In genomic region chr6:114327074-114327473, GRCh38 we compare ENCODE assay signal across 15 cellular contexts. TPM values are rescaled to one million over a fixed set of nuclear protein-coding genes. Genes with fewer than 3 reads are reported as not detected.
A peak's percentile ranks its signal among the peaks of the same experiment; 100 is the strongest.
DNase-seq lines count a peak whose midpoint lies in the region; TF ChIP-seq lines count a peak whose summit lies in the region.
"Had no signal": no experiment of that assay in that cellular context is flagged by ENCODE, and none has a peak within 500 bp of the region (broad histone marks: within the 10 kb centered on the region; RNA-seq: fewer than 3 reads in every experiment).

No MANE protein-coding gene starts in this region.

- no peak overlapping the region for H3K9ac ChIP-seq in HUES48 (ENCODE audit: low read depth, low read length)

- no peak overlapping the region for H3K4me3 Mint-ChIP-seq in neural crest cell
- H3K4me3 Mint-ChIP-seq: CD4-positive, alpha-beta memory T cell; IgD-negative memory B cell had no signal

- H3K27me3 Mint-ChIP-seq in neural crest cell (ENCODE audit: low read depth): no peaks in the 10 kb centered on the region

- TF ChIP-seq CTCF in C4-2B (conservative IDR thresholded peaks at IDR 0.05) (peak; percentile 21), astrocyte of the cerebellum (IDR thresholded peaks at IDR 0.05; ENCODE audit: low read depth, low read length, missing control alignments) (peak; percentile 17), neural crest cell (conservative IDR thresholded peaks at IDR 0.05) (peak; percentile 31)

- H3K27ac ChIP-seq in C4-2B (no peak overlapping the region), HUES48 (ENCODE audit: low read depth, low read length) (peak overlapping the region; percentile 21)
- H3K27ac ChIP-seq: PC-9 had no signal

- no peaks in the 10 kb centered on the region for H3K9me3 Mint-ChIP-seq in neural crest cell

- DNase-seq in astrocyte of the cerebellum (ENCODE audit: low read depth): no peak
- no peak for DNase-seq in neural crest cell (ENCODE audit: low read depth, low spot score)
- DNase-seq in NCI-H128 (lab: John Stamatoyannopoulos, UW; ENCODE audit: unreplicated experiment): no peak
- no peak for DNase-seq in NCI-H446 (lab: John Stamatoyannopoulos, UW)
- no peak for DNase-seq in stimulated activated CD4-positive, alpha-beta T cell treated with anti-CD3 and anti-CD28 coated beads, Interleukin-2, amount 100 ng/mL, for 48 hours
- DNase-seq: CD4-positive, alpha-beta memory T cell; GF-D8; NCI-H146; NCI-H2107; NCI-H345; NCI-H69; PC-9 had no signal

- no peaks in the 10 kb centered on the region for H3K36me3 Mint-ChIP-seq in neural crest cell (ENCODE audit: low read depth)
- H3K36me3 Mint-ChIP-seq: CD4-positive, alpha-beta memory T cell; IgD-negative memory B cell had no signal

- H3K36me3 ChIP-seq in HUES48 (ENCODE audit: control insufficient read depth, insufficient read depth, low read length): no peaks in the 10 kb centered on the region

- H3K9me3 ChIP-seq in HUES48 (ENCODE audit: control insufficient read depth, insufficient read depth, low read length): no peaks in the 10 kb centered on the region

- H3K27me3 ChIP-seq in HUES48 (ENCODE audit: control insufficient read depth, insufficient read depth, low read length): no peaks in the 10 kb centered on the region

- no peaks in the 10 kb centered on the region for H3K4me1 Mint-ChIP-seq in neural crest cell
- H3K4me1 Mint-ChIP-seq: CD4-positive, alpha-beta memory T cell; IgD-negative memory B cell had no signal

- in situ Hi-C loops in astrocyte of the cerebellum (cut with HindIII; ENCODE audit: low sequenced_read_pairs): no loop called here

- H3K4me3 ChIP-seq in HUES48 (ENCODE audit: low read depth, low read length): no peak overlapping the region
- no peak overlapping the region for H3K4me3 ChIP-seq in astrocyte of the cerebellum (ENCODE audit: low read depth, low read length)
- H3K4me3 ChIP-seq: PC-9 had no signal

- H3K4me1 ChIP-seq in HUES48 (ENCODE audit: control insufficient read depth, insufficient read depth, low read length): peaks cover 86% of the 10 kb centered on the region

- H3K27ac Mint-ChIP-seq in neural crest cell (ENCODE audit: unreplicated experiment): no peak overlapping the region
- H3K27ac Mint-ChIP-seq: IgD-negative memory B cell had no signal

RNA-seq across cellular contexts. Expression of gene HS3ST5, which starts 15.7 kb away (rescaled TPM):
- 0.25 and 0.26 TPM in 2 replicates for total RNA-seq in neural crest cell
- total RNA-seq: CD4-positive, alpha-beta memory T cell had no signal
